8 cellular contexts compared by ENCODE assay signal in genomic region chr16:11742536-11743307, GRCh38. TPM values are rescaled to one million over a fixed set of nuclear protein-coding genes. Genes with fewer than 3 reads are reported as not detected.
DNase-seq lines count a peak whose midpoint lies in the region; ATAC-seq, FAIRE-seq and TF ChIP-seq lines count a peak whose summit lies in the region.

TSS of gene TXNDC11 (minus strand) at chr16:11742857. CDS start at chr16:11742730, 127 bp downstream.

- peak; percentile 89 for ATAC-seq in HG02852 (IDR thresholded peaks at IDR 0.05; ENCODE audit: unreplicated experiment)
- peak; percentile 98 to 99 (median 99) for ATAC-seq in heart right ventricle
- ATAC-seq in upper lobe of right lung = peak; percentile 97

- TF ChIP-seq CTCF in heart right ventricle (IDR thresholded peaks at IDR 0.05) = no peak
- TF ChIP-seq CTCF in upper lobe of right lung (IDR thresholded peaks at IDR 0.05) = no peak

- no peaks in the 10 kb centered on the region for H3K27me3 ChIP-seq in heart right ventricle
- H3K27me3 ChIP-seq in upper lobe of right lung = no peaks in the 10 kb centered on the region

- intact Hi-C loops in heart right ventricle (cut with DNase I) (loop anchor here in 6 of 10 donors (2.0 to 10.0 kb wide), 4 partner anchors 50 to 55 kb away; partner anchors contain the start of gene ZC3H7A (in 5 of the 6)), posterior vena cava (cut with DNase I) (no loop called here), upper lobe of right lung (cut with DNase I) (no loop called here)

- WGBS in heart right ventricle, 2 donors = 0% methylated on average over 80 to 96 of the region's 96 CpGs

- peak within 1 kb of the TSS; percentile 88 to 99 (median 98) for H3K27ac ChIP-seq in heart right ventricle
- H3K27ac ChIP-seq in upper lobe of right lung = peak within 1 kb of the TSS; percentile 95

- H3K4me1 ChIP-seq in heart right ventricle (peaks cover 0 to 57% (median 45%) of the 10 kb centered on the region in 9 donors), upper lobe of right lung (peaks cover 43% of the 10 kb centered on the region)

- H3K36me3 ChIP-seq in heart right ventricle = peaks cover 0 to 12% (median 0%) of the 10 kb centered on the region in 9 donors
- H3K36me3 ChIP-seq in upper lobe of right lung = peaks cover 9% of the 10 kb centered on the region

- H3K4me3 ChIP-seq in heart right ventricle (peak within 1 kb of the TSS; percentile 69 to 99 (median 93)), upper lobe of right lung (peak within 1 kb of the TSS; percentile 82)

- TF ChIP-seq POLR2A in GM12892 (IDR thresholded peaks at IDR 0.05; ENCODE audit: low read depth, low read length) = peak; percentile 94

- DNase-seq in GM12892 (ENCODE audit: insufficient read length) (peak; percentile 80), NCI-H146 (lab: John Stamatoyannopoulos, UW) (peak; percentile 99), T-helper 1 cell (peak; percentile 97 to 99 (median 99)), amniotic epithelial cell (ENCODE audit: low read depth) (peak; percentile 97), heart right ventricle (peak; percentile 99 to 100), posterior vena cava (ENCODE audit: low spot score) (peak; percentile 100), upper lobe of right lung (peak; percentile 100)

- FAIRE-seq in GM12892 (lab: Jason Lieb, UNC) = peak; percentile 99

- no peaks in the 10 kb centered on the region for H3K9me3 ChIP-seq in heart right ventricle
- no peaks in the 10 kb centered on the region for H3K9me3 ChIP-seq in upper lobe of right lung

RNA-seq across cellular contexts. Expression of gene TXNDC11, which starts in this region (rescaled TPM):
- polyA plus RNA-seq in GM12892 (2012; ENCODE audit: missing spikeins) = 37.2 TPM
- 10 to 100 TPM; 16.8 to 29.3 (median 23.9) TPM for total RNA-seq in heart right ventricle
- polyA plus RNA-seq in heart right ventricle = 10 to 100 TPM; 30.0 to 46.7 TPM
- 10 to 100 TPM; 32.9 to 34.4 TPM for total RNA-seq in posterior vena cava
- total RNA-seq in upper lobe of right lung = 99.2 TPM

Comparison
In these comparisons a context has a peak if more than half of its experiments do, and no peak if none do; other contexts are left out.
1. Peak in every context shown above with its lines: DNase-seq, ATAC-seq, H3K4me3 ChIP-seq and H3K27ac ChIP-seq.
2. intact Hi-C loops: an anchor here in heart right ventricle (2.0 to 10.0 kb wide); none called in posterior vena cava and upper lobe of right lung.